ENCODE assay signal across 1 cellular context in genomic region chr10:101322266-101323151, GRCh38.
TF ChIP-seq lines count a peak whose summit lies in the region.

No MANE protein-coding gene starts in this region.

TF ChIP-seq in SK-N-SH treated with all-trans-retinoic acid at 6 μM for 48 hours, 23 proteins besides CTCF, POLR2A, EP300 and RAD21 (continued from another document):
- TF ChIP-seq PATZ1 (CRISPR knock-in tag; IDR thresholded peaks at IDR 0.05; ENCODE audit: borderline replicate concordance) (no peak), CSDC2 (CRISPR knock-in tag; IDR thresholded peaks at IDR 0.05) (no peak), RARB (CRISPR knock-in tag; IDR thresholded peaks at IDR 0.05) (no peak), ZNF70 (CRISPR knock-in tag; IDR thresholded peaks at IDR 0.05) (no peak)
